1 cellular context compared by ENCODE assay signal in genomic region chr5:178417391-178417811, GRCh38.
A peak's percentile ranks its signal among the peaks of the same experiment; 100 is the strongest.
TF ChIP-seq lines count a peak whose summit lies in the region.

No MANE protein-coding gene starts in this region.

TF ChIP-seq in K562, 482 proteins besides CTCF, POLR2A, EP300 and RAD21 (continued from another document and continues in another):
- TF ChIP-seq IRF2 (CRISPR knock-in tag; IDR thresholded peaks at IDR 0.05) (no peak), HMGN3 (IDR thresholded peaks at IDR 0.05; ENCODE audit: borderline replicate concordance, extremely low read depth, insufficient read length, low read depth, low read length) (no peak), TAF9B (IDR thresholded peaks at IDR 0.05; ENCODE audit: partially characterized antibody) (no peak), NR1H2 (CRISPR knock-in tag; IDR thresholded peaks at IDR 0.05) (no peak), POU5F1 (IDR thresholded peaks at IDR 0.05; ENCODE audit: borderline replicate concordance, low read depth, low read length, partially characterized antibody) (no peak), EHMT2 (IDR thresholded peaks at IDR 0.05) (no peak), HNRNPL (IDR thresholded peaks at IDR 0.05; ENCODE audit: low read depth, low read length) (no peak), POLR3A (IDR thresholded peaks at IDR 0.05; ENCODE audit: borderline replicate concordance, extremely low read depth, insufficient read depth, insufficient read length) (no peak), KDM1A (IDR thresholded peaks at IDR 0.05) (peak; percentile 96), TOE1 (IDR thresholded peaks at IDR 0.05; ENCODE audit: borderline replicate concordance) (peak; percentile 52; the same call in 1 of the 2 replicates), TOE1 (CRISPR knock-in tag; IDR thresholded peaks at IDR 0.05; ENCODE audit: borderline replicate concordance, low read depth) (no peak), DDX20 (tag; IDR thresholded peaks at IDR 0.05; ENCODE audit: low read depth) (no peak), TEAD4 (IDR thresholded peaks at IDR 0.05; ENCODE audit: low read length) (peak; percentile 90), TEAD4 (CRISPR knock-in tag; IDR thresholded peaks at IDR 0.05; ENCODE audit: borderline replicate concordance) (no peak), SAFB (IDR thresholded peaks at IDR 0.05; ENCODE audit: borderline replicate concordance, low read depth, low read length) (no peak), ZNF133 (CRISPR knock-in tag; IDR thresholded peaks at IDR 0.05) (no peak), SPI1 (IDR thresholded peaks at IDR 0.05; ENCODE audit: borderline replicate concordance, low read depth, low read length) (no peak), MAFF (IDR thresholded peaks at IDR 0.05; ENCODE audit: low read length) (peak; percentile 18; the same call in 1 of the 2 replicates), YBX1 (IDR thresholded peaks at IDR 0.05) (no peak), ZNF589 (CRISPR knock-in tag; IDR thresholded peaks at IDR 0.05; ENCODE audit: low read depth) (no peak), HNRNPK (IDR thresholded peaks at IDR 0.05; ENCODE audit: low read depth, low read length, poor library complexity, severe bottlenecking) (no peak), SMARCA5 (IDR thresholded peaks at IDR 0.05) (no peak), LEF1 (IDR thresholded peaks at IDR 0.05) (peak; percentile 72; the same call in 1 of the 2 replicates), ZNF347 (CRISPR knock-in tag; IDR thresholded peaks at IDR 0.05; ENCODE audit: low read depth) (no peak), CREBBP (IDR thresholded peaks at IDR 0.05; ENCODE audit: low read depth, low read length) (no peak), NCOR1 (IDR thresholded peaks at IDR 0.05) (peak; percentile 87), AFF4 (CRISPR knock-in tag; IDR thresholded peaks at IDR 0.05) (no peak), ZNF436 (CRISPR knock-in tag; IDR thresholded peaks at IDR 0.05) (no peak), ZNF354B (CRISPR knock-in tag; IDR thresholded peaks at IDR 0.05) (no peak), GTF2E2 (tag; IDR thresholded peaks at IDR 0.05) (no peak), FOXJ2 (tag; IDR thresholded peaks at IDR 0.05) (0 out of 2 replicates have a peak, but pooled peaks have one; percentile 34), ZNF184 (CRISPR knock-in tag; IDR thresholded peaks at IDR 0.05) (no peak), ZNF583 (CRISPR knock-in tag; IDR thresholded peaks at IDR 0.05) (no peak), ZNF143 (CRISPR knock-in tag; IDR thresholded peaks at IDR 0.05) (no peak), ZKSCAN3 (CRISPR knock-in tag; IDR thresholded peaks at IDR 0.05) (no peak), MTF1 (CRISPR knock-in tag; IDR thresholded peaks at IDR 0.05; ENCODE audit: borderline replicate concordance) (no peak), HLTF (IDR thresholded peaks at IDR 0.05) (no peak), ZNF197 (CRISPR knock-in tag; IDR thresholded peaks at IDR 0.05; ENCODE audit: low read depth) (no peak), SIRT6 (IDR thresholded peaks at IDR 0.05; ENCODE audit: low read depth, low read length) (no peak), BRF2 (IDR thresholded peaks at IDR 0.05; ENCODE audit: borderline replicate concordance, insufficient read depth, insufficient read length) (no peak), HNRNPUL1 (IDR thresholded peaks at IDR 0.05; ENCODE audit: low read length) (no peak), RCOR1 (IDR thresholded peaks at IDR 0.05; ENCODE audit: borderline replicate concordance in 1 of 2, low read depth in 2 of 2, low read length in 2 of 2) (peak; percentile 89 to 99), NR4A1 (CRISPR knock-in tag; IDR thresholded peaks at IDR 0.05) (no peak), NR4A1 (tag; IDR thresholded peaks at IDR 0.05) (peak; percentile 74; the same call in 1 of the 2 replicates), NRF1 (conservative IDR thresholded peaks at IDR 0.05 in 1 of 2, IDR thresholded peaks at IDR 0.05 in 1 of 2) (no peak), BCL6 (CRISPR knock-in tag; IDR thresholded peaks at IDR 0.05) (no peak), ZNF518B (CRISPR knock-in tag; IDR thresholded peaks at IDR 0.05) (no peak), MECOM (CRISPR knock-in tag; IDR thresholded peaks at IDR 0.05) (no peak), ZKSCAN1 (IDR thresholded peaks at IDR 0.05; ENCODE audit: low read depth, low read length) (no peak), GATA2 (CRISPR knock-in tag; IDR thresholded peaks at IDR 0.05) (peak; percentile 74; the same call in 1 of the 2 replicates), HMG20B (CRISPR knock-in tag; IDR thresholded peaks at IDR 0.05) (no peak), ZFP36 (IDR thresholded peaks at IDR 0.05; ENCODE audit: low read depth, low read length, partially characterized antibody) (no peak), ZNF217 (CRISPR knock-in tag; IDR thresholded peaks at IDR 0.05) (no peak)
- TF ChIP-seq, protein P1, sequence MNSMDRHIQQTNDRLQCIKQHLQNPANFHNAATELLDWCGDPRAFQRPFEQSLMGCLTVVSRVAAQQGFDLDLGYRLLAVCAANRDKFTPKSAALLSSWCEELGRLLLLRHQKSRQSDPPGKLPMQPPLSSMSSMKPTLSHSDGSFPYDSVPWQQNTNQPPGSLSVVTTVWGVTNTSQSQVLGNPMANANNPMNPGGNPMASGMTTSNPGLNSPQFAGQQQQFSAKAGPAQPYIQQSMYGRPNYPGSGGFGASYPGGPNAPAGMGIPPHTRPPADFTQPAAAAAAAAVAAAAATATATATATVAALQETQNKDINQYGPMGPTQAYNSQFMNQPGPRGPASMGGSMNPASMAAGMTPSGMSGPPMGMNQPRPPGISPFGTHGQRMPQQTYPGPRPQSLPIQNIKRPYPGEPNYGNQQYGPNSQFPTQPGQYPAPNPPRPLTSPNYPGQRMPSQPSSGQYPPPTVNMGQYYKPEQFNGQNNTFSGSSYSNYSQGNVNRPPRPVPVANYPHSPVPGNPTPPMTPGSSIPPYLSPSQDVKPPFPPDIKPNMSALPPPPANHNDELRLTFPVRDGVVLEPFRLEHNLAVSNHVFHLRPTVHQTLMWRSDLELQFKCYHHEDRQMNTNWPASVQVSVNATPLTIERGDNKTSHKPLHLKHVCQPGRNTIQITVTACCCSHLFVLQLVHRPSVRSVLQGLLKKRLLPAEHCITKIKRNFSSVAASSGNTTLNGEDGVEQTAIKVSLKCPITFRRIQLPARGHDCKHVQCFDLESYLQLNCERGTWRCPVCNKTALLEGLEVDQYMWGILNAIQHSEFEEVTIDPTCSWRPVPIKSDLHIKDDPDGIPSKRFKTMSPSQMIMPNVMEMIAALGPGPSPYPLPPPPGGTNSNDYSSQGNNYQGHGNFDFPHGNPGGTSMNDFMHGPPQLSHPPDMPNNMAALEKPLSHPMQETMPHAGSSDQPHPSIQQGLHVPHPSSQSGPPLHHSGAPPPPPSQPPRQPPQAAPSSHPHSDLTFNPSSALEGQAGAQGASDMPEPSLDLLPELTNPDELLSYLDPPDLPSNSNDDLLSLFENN (IDR thresholded peaks at IDR 0.05; ENCODE audit: low read depth in 2 of 2, low read length in 2 of 2): peak in 1 of 2 experiments; percentile 86; a peak in 2 of 4 replicates
- TF ChIP-seq, protein P2, sequence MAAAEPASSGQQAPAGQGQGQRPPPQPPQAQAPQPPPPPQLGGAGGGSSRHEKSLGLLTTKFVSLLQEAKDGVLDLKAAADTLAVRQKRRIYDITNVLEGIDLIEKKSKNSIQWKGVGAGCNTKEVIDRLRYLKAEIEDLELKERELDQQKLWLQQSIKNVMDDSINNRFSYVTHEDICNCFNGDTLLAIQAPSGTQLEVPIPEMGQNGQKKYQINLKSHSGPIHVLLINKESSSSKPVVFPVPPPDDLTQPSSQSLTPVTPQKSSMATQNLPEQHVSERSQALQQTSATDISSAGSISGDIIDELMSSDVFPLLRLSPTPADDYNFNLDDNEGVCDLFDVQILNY (CRISPR knock-in tag; IDR thresholded peaks at IDR 0.05): no peak
- TF ChIP-seq, protein P3, sequence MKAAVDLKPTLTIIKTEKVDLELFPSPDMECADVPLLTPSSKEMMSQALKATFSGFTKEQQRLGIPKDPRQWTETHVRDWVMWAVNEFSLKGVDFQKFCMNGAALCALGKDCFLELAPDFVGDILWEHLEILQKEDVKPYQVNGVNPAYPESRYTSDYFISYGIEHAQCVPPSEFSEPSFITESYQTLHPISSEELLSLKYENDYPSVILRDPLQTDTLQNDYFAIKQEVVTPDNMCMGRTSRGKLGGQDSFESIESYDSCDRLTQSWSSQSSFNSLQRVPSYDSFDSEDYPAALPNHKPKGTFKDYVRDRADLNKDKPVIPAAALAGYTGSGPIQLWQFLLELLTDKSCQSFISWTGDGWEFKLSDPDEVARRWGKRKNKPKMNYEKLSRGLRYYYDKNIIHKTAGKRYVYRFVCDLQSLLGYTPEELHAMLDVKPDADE (conservative IDR thresholded peaks at IDR 0.05; ENCODE audit: control insufficient read depth, low read depth, low read length): no peak
- TF ChIP-seq, protein P4, sequence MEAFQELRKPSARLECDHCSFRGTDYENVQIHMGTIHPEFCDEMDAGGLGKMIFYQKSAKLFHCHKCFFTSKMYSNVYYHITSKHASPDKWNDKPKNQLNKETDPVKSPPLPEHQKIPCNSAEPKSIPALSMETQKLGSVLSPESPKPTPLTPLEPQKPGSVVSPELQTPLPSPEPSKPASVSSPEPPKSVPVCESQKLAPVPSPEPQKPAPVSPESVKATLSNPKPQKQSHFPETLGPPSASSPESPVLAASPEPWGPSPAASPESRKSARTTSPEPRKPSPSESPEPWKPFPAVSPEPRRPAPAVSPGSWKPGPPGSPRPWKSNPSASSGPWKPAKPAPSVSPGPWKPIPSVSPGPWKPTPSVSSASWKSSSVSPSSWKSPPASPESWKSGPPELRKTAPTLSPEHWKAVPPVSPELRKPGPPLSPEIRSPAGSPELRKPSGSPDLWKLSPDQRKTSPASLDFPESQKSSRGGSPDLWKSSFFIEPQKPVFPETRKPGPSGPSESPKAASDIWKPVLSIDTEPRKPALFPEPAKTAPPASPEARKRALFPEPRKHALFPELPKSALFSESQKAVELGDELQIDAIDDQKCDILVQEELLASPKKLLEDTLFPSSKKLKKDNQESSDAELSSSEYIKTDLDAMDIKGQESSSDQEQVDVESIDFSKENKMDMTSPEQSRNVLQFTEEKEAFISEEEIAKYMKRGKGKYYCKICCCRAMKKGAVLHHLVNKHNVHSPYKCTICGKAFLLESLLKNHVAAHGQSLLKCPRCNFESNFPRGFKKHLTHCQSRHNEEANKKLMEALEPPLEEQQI (IDR thresholded peaks at IDR 0.05): no peak
